Comparison of ENCODE assay signal across 7 cellular contexts in the genomic region with DNA sequence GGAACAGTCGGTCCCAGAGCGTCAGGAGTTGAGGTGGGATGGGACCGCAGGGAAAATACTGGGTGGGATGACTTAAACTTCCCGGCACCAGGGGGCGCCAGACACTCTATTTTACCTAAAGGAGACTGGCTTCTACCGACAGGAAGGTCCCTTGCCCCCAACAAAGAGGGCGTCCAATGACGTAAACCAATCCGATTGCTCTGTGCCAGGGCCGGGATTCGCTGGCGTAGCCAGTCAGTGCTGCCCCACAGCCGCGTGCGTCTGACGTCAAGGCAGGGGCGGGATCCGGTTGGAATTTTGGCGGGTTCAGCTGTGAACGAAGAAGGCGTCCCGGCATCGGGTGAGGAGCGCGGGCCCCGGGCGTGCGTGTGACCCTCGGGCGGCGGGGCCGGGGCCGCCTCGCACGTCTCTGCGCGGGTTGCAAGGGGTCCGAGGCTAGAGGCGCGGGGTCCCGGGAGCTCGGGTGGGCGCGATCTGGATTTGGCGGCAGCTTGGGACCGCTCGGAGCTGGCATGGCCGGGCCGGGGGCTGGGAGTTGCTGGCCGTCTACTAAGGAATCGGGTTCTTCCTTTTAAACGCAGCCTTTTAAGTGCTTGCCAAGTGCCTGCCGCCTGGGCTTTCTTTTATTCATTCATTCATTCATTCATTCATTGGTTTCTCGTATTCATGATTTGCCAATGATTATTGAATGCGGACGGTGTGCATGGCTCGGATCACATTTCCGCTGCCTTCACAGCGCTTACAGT. TPM values are rescaled to one million over a fixed set of nuclear protein-coding genes. Genes with fewer than 3 reads are reported as not detected.
DNase-seq lines count a peak whose midpoint lies in the region; ATAC-seq and TF ChIP-seq lines count a peak whose summit lies in the region.

A gene (plus strand): TSS at position 292 of the 746 bp plus-strand sequence. CDS start 2,645 bp downstream, outside the sequence.

- no peaks in the 10 kb centered on the region for H3K9me3 ChIP-seq in hepatocyte (ENCODE audit: low read depth)

- in situ Hi-C loops in astrocyte of the cerebellum (cut with HindIII; ENCODE audit: low sequenced_read_pairs) = no loop called here

- H3K27me3 Mint-ChIP-seq in T-helper 2 cell treated with Interferon-gamma antibody and Interleukin-4, amounts not matched to agents 5 μg/mL and 100 μg/mL, for 36 hours (ENCODE audit: low read depth) = no peaks in the 10 kb centered on the region

- TF ChIP-seq POLR2A in GM18505 (IDR thresholded peaks at IDR 0.05; ENCODE audit: borderline replicate concordance, extremely low read depth, insufficient read depth, insufficient read length) = no peak

- no peaks in the 10 kb centered on the region for H4K20me1 ChIP-seq in hepatocyte (ENCODE audit: insufficient read depth, poor library complexity, severe bottlenecking)

- no peaks in the 10 kb centered on the region for H3K4me1 ChIP-seq in hepatocyte (ENCODE audit: insufficient read depth)

- H3K9me3 Mint-ChIP-seq in T-helper 2 cell treated with Interferon-gamma antibody and Interleukin-4, amounts not matched to agents 5 μg/mL and 100 μg/mL, for 36 hours = no peaks in the 10 kb centered on the region

- H3K9me2 ChIP-seq in hepatocyte (replicated peaks; ENCODE audit: insufficient read depth) = no peaks in the 10 kb centered on the region

- peak within 1 kb of the TSS; percentile 85 for H3K4me2 ChIP-seq in hepatocyte

- H3K27ac ChIP-seq in hepatocyte = no peak within 1 kb of the TSS

- peak within 1 kb of the TSS; percentile 77 for H3K27ac Mint-ChIP-seq in T-helper 2 cell treated with Interferon-gamma antibody and Interleukin-4, amounts not matched to agents 5 μg/mL and 100 μg/mL, for 36 hours

- DNase-seq in NCI-H1930 (lab: John Stamatoyannopoulos, UW) (peak; percentile 87 to 89), astrocyte of the cerebellum (ENCODE audit: low read depth) (peak; percentile 99), hepatocyte (ENCODE audit: low spot score) (peak; percentile 99), retina (peak; percentile 97)
- peak; percentile 98 for DNase-seq in T-helper 2 cell treated with Interferon-gamma antibody and Interleukin-4, amounts not matched to agents 5 μg/mL and 100 μg/mL, for 36 hours (ENCODE audit: low spot score)

- H3K4me3 ChIP-seq in astrocyte of the cerebellum (ENCODE audit: low read depth, low read length) (peak within 1 kb of the TSS; percentile 59), hepatocyte (peak within 1 kb of the TSS; percentile 18)

- H2AFZ ChIP-seq in hepatocyte = peak within 1 kb of the TSS; percentile 59

- TF ChIP-seq CTCF in astrocyte of the cerebellum (IDR thresholded peaks at IDR 0.05; ENCODE audit: low read depth, low read length, missing control alignments) = peak; percentile 67
- peak; percentile 87 for TF ChIP-seq CTCF in hepatocyte (IDR thresholded peaks at IDR 0.05; ENCODE audit: poor library complexity)

- peaks cover 32% of the 10 kb centered on the region for H3K4me1 Mint-ChIP-seq in T-helper 2 cell treated with Interferon-gamma antibody and Interleukin-4, amounts not matched to agents 5 μg/mL and 100 μg/mL, for 36 hours (ENCODE audit: low read depth)

- WGBS in hepatocyte (ENCODE audit: low lambda C conversion rate, missing lambda C conversion rate) = 2% methylated on average over 59 of the region's 59 CpGs

- peak; percentile 99 for ATAC-seq in GM18505 (IDR thresholded peaks at IDR 0.05; ENCODE audit: unreplicated experiment)
- peak; percentile 99 for ATAC-seq in HG02973 (IDR thresholded peaks at IDR 0.05; ENCODE audit: unreplicated experiment)

- no peaks in the 10 kb centered on the region for H3K36me3 ChIP-seq in hepatocyte (replicated peaks; ENCODE audit: insufficient read depth, low read depth)

- H3K27me3 ChIP-seq in hepatocyte = no peaks in the 10 kb centered on the region

- peaks cover 29% of the 10 kb centered on the region for H3K36me3 Mint-ChIP-seq in T-helper 2 cell treated with Interferon-gamma antibody and Interleukin-4, amounts not matched to agents 5 μg/mL and 100 μg/mL, for 36 hours (ENCODE audit: low read depth)

- H3K79me2 ChIP-seq in hepatocyte = no peaks in the 10 kb centered on the region

- peak within 1 kb of the TSS; percentile 85 for H3K4me3 Mint-ChIP-seq in T-helper 2 cell treated with Interferon-gamma antibody and Interleukin-4, amounts not matched to agents 5 μg/mL and 100 μg/mL, for 36 hours

RNA-seq across cellular contexts. Expression of the gene that starts here (rescaled TPM):
- total RNA-seq in hepatocyte = 2.7 and 3.1 TPM in 2 replicates
- polyA plus RNA-seq in hepatocyte = 3.6 and 4.7 TPM in 2 replicates
